Comparison of ENCODE assay signal across 12 cellular contexts in genomic region chr11:44421090-44421675, GRCh38.
"Had no signal": no experiment of that assay in that cellular context is flagged by ENCODE, and none has a peak within 500 bp of the region (broad histone marks: within the 10 kb centered on the region; RNA-seq: fewer than 3 reads in every experiment).

No MANE protein-coding gene starts in this region.

- H3K27ac Mint-ChIP-seq: activated naive CD4-positive, alpha-beta T cell treated with anti-CD3 and anti-CD28 coated beads, Interleukin-2, amount 50 U/mL, for 72 hours had no signal

- H3K9me3 Mint-ChIP-seq: activated naive CD4-positive, alpha-beta T cell treated with anti-CD3 and anti-CD28 coated beads, Interleukin-2, amount 50 U/mL, for 72 hours; neural crest cell had no signal

- H3K4me1 ChIP-seq: body of pancreas, parathyroid adenoma had no signal

- H3K27ac ChIP-seq: body of pancreas, dorsolateral prefrontal cortex, parathyroid adenoma had no signal

- H3K9me3 ChIP-seq: body of pancreas had no signal

- H3K4me3 Mint-ChIP-seq: neural crest cell had no signal

- H3K36me3 Mint-ChIP-seq: activated naive CD4-positive, alpha-beta T cell treated with anti-CD3 and anti-CD28 coated beads, Interleukin-2, amount 50 U/mL, for 72 hours had no signal

- H3K4me3 ChIP-seq: body of pancreas, dorsolateral prefrontal cortex had no signal

- DNase-seq: activated effector memory CD4-positive, alpha-beta T cell treated with anti-CD3 and anti-CD28 coated beads, Interleukin-2, amount 50 U/mL, for 16 hours; amniotic stem cell; body of pancreas; cerebellar nuclear complex; dorsolateral prefrontal cortex; left cardiac atrium; mammary epithelial cell; stimulated activated CD4-positive, alpha-beta T cell treated with anti-CD3 and anti-CD28 coated beads, Interleukin-4, amount 100 ng/mL, for 4 hours had no signal

- ATAC-seq: activated naive CD4-positive, alpha-beta T cell treated with anti-CD3 and anti-CD28 coated beads, Interleukin-2, amount 50 U/mL, for 72 hours; body of pancreas; esophagus mucosa; left cardiac atrium had no signal
